Comparison of ENCODE assay signal across 16 cellular contexts in the genomic region with DNA sequence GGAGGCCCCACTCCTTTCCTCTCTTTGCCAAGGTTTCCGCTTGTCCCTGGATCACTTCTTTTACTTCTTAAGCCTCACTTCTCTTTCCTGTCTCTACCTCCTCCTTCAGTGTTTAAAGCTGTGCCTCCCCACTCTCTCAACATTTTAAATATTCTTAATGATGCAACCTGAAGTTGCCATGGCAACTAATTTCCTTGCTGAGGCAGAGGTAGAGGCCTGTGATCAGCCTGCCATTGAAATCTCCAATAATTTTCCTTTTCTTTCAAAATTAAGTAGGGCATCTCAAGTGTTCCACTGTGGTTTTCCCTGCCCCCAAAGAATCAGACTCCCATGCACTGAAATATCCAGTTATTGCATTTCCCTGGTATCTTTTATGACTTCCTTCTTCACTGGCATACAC.
"Had no signal": no experiment of that assay in that cellular context is flagged by ENCODE, and none has a peak within 500 bp of the region (broad histone marks: within the 10 kb centered on the region; RNA-seq: fewer than 3 reads in every experiment).

No MANE protein-coding gene starts in this region.

- H3K9me3 ChIP-seq: breast epithelium, heart right ventricle, lower lobe of right lung, psoas muscle, suprapubic skin had no signal

- H3K4me3 Mint-ChIP-seq: activated naive CD8-positive, alpha-beta T cell treated with anti-CD3 and anti-CD28 coated beads, Interleukin-2, amount 10 ng/mL, durations not matched to agents 7 days and 5 days; dendritic cell treated with granulocyte-macrophage colony-stimulating factor and Interleukin-4, amounts not matched to agents 40 ng/mL and 50 ng/mL, for 4 days; mesothelial cell of epicardium; neural crest cell had no signal

- H3K27ac ChIP-seq: breast epithelium, heart right ventricle, lower lobe of right lung, psoas muscle, suprapubic skin had no signal

- H3K36me3 Mint-ChIP-seq: activated naive CD8-positive, alpha-beta T cell treated with anti-CD3 and anti-CD28 coated beads, Interleukin-2, amount 10 ng/mL, durations not matched to agents 7 days and 5 days; mesothelial cell of epicardium had no signal

- ATAC-seq: heart right ventricle; left cardiac atrium; lower lobe of right lung; psoas muscle; sciatic nerve; stimulated activated naive CD8-positive, alpha-beta T cell treated with anti-CD3 and anti-CD28 coated beads, Interleukin-15, Interleukin-2, amounts not matched to agents 100 U/mL and 50 U/mL, for 24 hours had no signal

- H3K4me3 ChIP-seq: breast epithelium, heart right ventricle, lower lobe of right lung, psoas muscle, suprapubic skin had no signal

- H3K27me3 ChIP-seq: suprapubic skin had no signal

- H3K4me1 Mint-ChIP-seq: mesothelial cell of epicardium had no signal

- DNase-seq: activated CD4-positive, CD25-positive, alpha-beta regulatory T cell treated with anti-CD3 and anti-CD28 coated beads, Interleukin-2, amount 50 U/mL, for 72 hours; activated naive CD4-positive, alpha-beta T cell; activated naive CD8-positive, alpha-beta T cell treated with anti-CD3 and anti-CD28 coated beads, Interleukin-2, amount 10 ng/mL, durations not matched to agents 7 days and 5 days; anterior cingulate cortex; heart right ventricle; left cardiac atrium; lower lobe of right lung; psoas muscle; stimulated activated naive CD8-positive, alpha-beta T cell treated with anti-CD3 and anti-CD28 coated beads, Interleukin-15, Interleukin-2, amounts not matched to agents 100 U/mL and 50 U/mL, for 24 hours; T-helper 9 cell had no signal

- H3K9me3 Mint-ChIP-seq: mesothelial cell of epicardium had no signal

- H3K36me3 ChIP-seq: breast epithelium, heart right ventricle, lower lobe of right lung, suprapubic skin had no signal

- H3K27ac Mint-ChIP-seq: activated naive CD8-positive, alpha-beta T cell treated with anti-CD3 and anti-CD28 coated beads, Interleukin-2, amount 10 ng/mL, durations not matched to agents 7 days and 5 days; dendritic cell treated with granulocyte-macrophage colony-stimulating factor and Interleukin-4, amounts not matched to agents 40 ng/mL and 50 ng/mL, for 4 days; mesothelial cell of epicardium had no signal

- H3K4me1 ChIP-seq: breast epithelium, heart right ventricle, lower lobe of right lung, psoas muscle, suprapubic skin had no signal
